ENCODE assay signal across 24 cellular contexts in the genomic region with DNA sequence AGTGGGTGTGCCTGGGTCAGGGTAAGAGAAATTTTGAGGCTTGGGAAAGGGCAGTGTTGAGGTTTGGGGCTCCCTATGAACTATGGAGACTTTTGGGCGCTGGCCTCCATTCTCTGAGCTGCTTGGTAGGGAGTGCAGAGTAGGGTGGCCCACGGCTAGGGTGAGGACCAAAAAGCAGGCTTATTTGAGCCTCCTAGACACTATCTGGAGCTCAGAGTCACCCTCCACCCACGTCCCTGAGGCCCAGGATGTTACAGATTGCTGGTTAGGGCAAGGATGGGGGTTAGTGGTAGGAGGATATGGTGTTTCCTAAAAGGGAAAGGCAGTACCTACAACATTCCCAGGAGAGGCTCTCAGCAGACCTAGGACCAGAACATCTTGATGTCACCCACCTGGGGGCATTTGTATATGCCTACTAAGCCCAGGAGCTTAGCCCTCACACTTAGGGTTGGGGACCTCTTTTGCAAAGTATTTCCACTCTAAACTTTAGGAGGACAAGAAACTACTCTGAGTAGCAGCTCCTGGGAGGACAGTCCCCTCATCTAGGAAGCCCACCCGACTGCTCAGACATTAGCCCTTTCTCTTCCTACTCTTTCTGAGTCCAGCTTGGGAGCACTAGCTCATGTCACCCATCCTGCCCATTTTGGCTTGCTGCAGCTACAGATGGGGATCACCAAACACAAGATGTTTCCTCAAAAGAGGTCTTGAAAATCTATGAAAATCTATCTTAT. TPM values are rescaled to one million over a fixed set of nuclear protein-coding genes. Genes with fewer than 3 reads are reported as not detected.
DNase-seq lines count a peak whose midpoint lies in the region; ATAC-seq and TF ChIP-seq lines count a peak whose summit lies in the region.
"Had no signal": no experiment of that assay in that cellular context is flagged by ENCODE, and none has a peak within 500 bp of the region (broad histone marks: within the 10 kb centered on the region; RNA-seq: fewer than 3 reads in every experiment).

No MANE protein-coding gene starts in this region.

- BruUV-seq in Calu3 (replicated peaks; lab: Mats Ljungman, UMichigan) = TSS peak; percentile 43

- DNase-seq in Calu3 (no peak), naive B cell (no peak), SKM-1 (lab: John Stamatoyannopoulos, UW; ENCODE audit: unreplicated experiment) (no peak)
- DNase-seq: activated naive CD8-positive, alpha-beta T cell treated with anti-CD3 and anti-CD28 coated beads, Interleukin-2, amount 10 ng/mL, durations not matched to agents 7 days and 5 days; CD4-positive, CD25-positive, alpha-beta regulatory T cell; DMS 273 treated with DMSO at 0.1 percent for 48 hours; effector CD8-positive, alpha-beta T cell; erythroblast; foreskin fibroblast; HCEC 1CT; hypothalamus; MG63; NCI-H1417 treated with DMSO at 0.1 percent for 48 hours; nucleus accumbens; Peyer's patch; stimulated activated CD4-positive, alpha-beta T cell treated with anti-CD3 and anti-CD28 coated beads, Interleukin-2, amount 100 ng/mL, for 24 hours; stimulated activated naive B cell treated with anti-CD40 and anti-IgM and Interleukin-4, amounts not matched to agents 10 μg/mL and 1 μg/mL and 100 μg/mL, for 72 hours; T-helper 1 cell had no signal

- intact Hi-C loops in Calu3 (cut with micrococcal nuclease; ENCODE audit: unreplicated experiment) = loop anchor here (2.0 to 10.0 kb wide), 2 partner anchors 55 to 243 kb away; no protein-coding TSS in a partner anchor

- no peak overlapping the region for H3K27ac Mint-ChIP-seq in Calu3 (ENCODE audit: unreplicated experiment)
- H3K27ac Mint-ChIP-seq in naive B cell = peak overlapping the region in 1 of 6 donors; percentile 37
- H3K27ac Mint-ChIP-seq in stimulated activated memory B cell treated with anti-CD40 and anti-IgM and Interleukin-4, amounts not matched to agents 10 μg/mL and 1 μg/mL and 100 μg/mL, for 72 hours = no peak overlapping the region
- H3K27ac Mint-ChIP-seq: activated naive CD8-positive, alpha-beta T cell treated with anti-CD3 and anti-CD28 coated beads, Interleukin-2, amount 10 ng/mL, durations not matched to agents 7 days and 5 days; activated T-helper 2 cell treated with anti-CD3 and anti-CD28 coated beads, Interferon-gamma antibody, Interleukin-2, Interleukin-4, amounts not matched to agents 10 μg/mL and 5 μg/mL and 100 μg/mL, durations not matched to agents 14 hours and 24 hours and 36 hours; stimulated activated naive B cell treated with anti-CD40 and anti-IgM and Interleukin-4, amounts not matched to agents 10 μg/mL and 1 μg/mL and 100 μg/mL, for 72 hours had no signal

- H3K9me3 Mint-ChIP-seq in Calu3 (ENCODE audit: low read depth, unreplicated experiment) (no peaks in the 10 kb centered on the region), naive B cell (no peaks in the 10 kb centered on the region)
- H3K9me3 Mint-ChIP-seq in stimulated activated memory B cell treated with anti-CD40 and anti-IgM and Interleukin-4, amounts not matched to agents 10 μg/mL and 1 μg/mL and 100 μg/mL, for 72 hours = no peaks in the 10 kb centered on the region
- H3K9me3 Mint-ChIP-seq: activated naive CD8-positive, alpha-beta T cell treated with anti-CD3 and anti-CD28 coated beads, Interleukin-2, amount 10 ng/mL, durations not matched to agents 7 days and 5 days; activated T-helper 2 cell treated with anti-CD3 and anti-CD28 coated beads, Interferon-gamma antibody, Interleukin-2, Interleukin-4, amounts not matched to agents 10 μg/mL and 5 μg/mL and 100 μg/mL, durations not matched to agents 14 hours and 24 hours and 36 hours; stimulated activated naive B cell treated with anti-CD40 and anti-IgM and Interleukin-4, amounts not matched to agents 10 μg/mL and 1 μg/mL and 100 μg/mL, for 72 hours had no signal

- H3K36me3 Mint-ChIP-seq in Calu3 (ENCODE audit: insufficient read depth, unreplicated experiment) (peaks cover 38% of the 10 kb centered on the region), naive B cell (no peaks in the 10 kb centered on the region)
- H3K36me3 Mint-ChIP-seq in stimulated activated memory B cell treated with anti-CD40 and anti-IgM and Interleukin-4, amounts not matched to agents 10 μg/mL and 1 μg/mL and 100 μg/mL, for 72 hours = no peaks in the 10 kb centered on the region
- H3K36me3 Mint-ChIP-seq: CD4-positive, CD25-positive, alpha-beta regulatory T cell had no signal

- H3K4me1 Mint-ChIP-seq in Calu3 (ENCODE audit: low read depth, unreplicated experiment) (peaks cover 19% of the 10 kb centered on the region), naive B cell (peaks cover 9 to 34% (median 14%) of the 10 kb centered on the region in 3 donors)
- H3K4me1 Mint-ChIP-seq in stimulated activated memory B cell treated with anti-CD40 and anti-IgM and Interleukin-4, amounts not matched to agents 10 μg/mL and 1 μg/mL and 100 μg/mL, for 72 hours = peaks cover 29% of the 10 kb centered on the region

- H3K27ac ChIP-seq in VCaP (peak overlapping the region; percentile 93; the same call in 1 of the 2 replicates), gastroesophageal sphincter (no peak overlapping the region)

- ATAC-seq in naive B cell (ENCODE audit: low read depth in 2 of 2) (no peak), gastroesophageal sphincter (no peak)
- ATAC-seq in stimulated activated memory B cell treated with anti-CD40 and anti-IgM and Interleukin-4, amounts not matched to agents 10 μg/mL and 1 μg/mL and 100 μg/mL, for 72 hours = no peak
- ATAC-seq: stimulated activated naive B cell treated with anti-CD40 and anti-IgM and Interleukin-4, amounts not matched to agents 10 μg/mL and 1 μg/mL and 100 μg/mL, for 72 hours had no signal

- H3K4me3 Mint-ChIP-seq in Calu3 (ENCODE audit: low read depth, unreplicated experiment) (no peak overlapping the region), naive B cell (peak overlapping the region in 5 of 8 donors; percentile 0 to 92 (median 70))
- no peak overlapping the region for H3K4me3 Mint-ChIP-seq in stimulated activated memory B cell treated with anti-CD40 and anti-IgM and Interleukin-4, amounts not matched to agents 10 μg/mL and 1 μg/mL and 100 μg/mL, for 72 hours

- H3K9me3 ChIP-seq in gastroesophageal sphincter = no peaks in the 10 kb centered on the region
- H3K9me3 ChIP-seq: MG63, Peyer's patch had no signal

- peaks cover 12% of the 10 kb centered on the region for H3K27me3 ChIP-seq in gastroesophageal sphincter
- H3K27me3 ChIP-seq: MG63, Peyer's patch had no signal

- 100% methylated on average over 1 to 2 of the region's 4 CpGs for WGBS in gastroesophageal sphincter (ENCODE audit: low coverage in 1 of 2), 2 donors

- H3K27me3 Mint-ChIP-seq in Calu3 (ENCODE audit: unreplicated experiment) = no peaks in the 10 kb centered on the region
- H3K27me3 Mint-ChIP-seq in naive B cell = peaks cover 36 to 75% (median 49%) of the 10 kb centered on the region in 3 donors
- H3K27me3 Mint-ChIP-seq in stimulated activated memory B cell treated with anti-CD40 and anti-IgM and Interleukin-4, amounts not matched to agents 10 μg/mL and 1 μg/mL and 100 μg/mL, for 72 hours = peaks cover 74% of the 10 kb centered on the region

- CTCF ChIA-PET in Calu3 (lab: Charles Lee) = interaction anchor here (0.5 to 3.2 kb wide), 4 partner anchors 21 to 440 kb away, joined by 3 to 23 read pairs (median 4); no protein-coding TSS in a partner anchor

- H3K36me3 ChIP-seq in gastroesophageal sphincter = peaks cover 0 to 23% of the 10 kb centered on the region in 2 donors

- no peak for TF ChIP-seq CTCF in Calu3 (IDR thresholded peaks at IDR 0.05; ENCODE audit: unreplicated experiment)
- TF ChIP-seq CTCF in VCaP (conservative IDR thresholded peaks at IDR 0.05) = no peak
- no peak for TF ChIP-seq CTCF in gastroesophageal sphincter (IDR thresholded peaks at IDR 0.05)

- TF ChIP-seq POLR2A in gastroesophageal sphincter (IDR thresholded peaks at IDR 0.05) = no peak

- H3K4me1 ChIP-seq in gastroesophageal sphincter = peaks cover 0 to 43% (median 8%) of the 10 kb centered on the region in 3 donors

- TF ChIP-seq EP300 in gastroesophageal sphincter (IDR thresholded peaks at IDR 0.05) = no peak

- no peak overlapping the region for H3K4me3 ChIP-seq in gastroesophageal sphincter
- H3K4me3 ChIP-seq: MG63 had no signal

RNA-seq across cellular contexts. Expression of a gene that starts 2.3 kb away (rescaled TPM):
- total RNA-seq in Calu3 (2022) (24.5 and 27.0 TPM in 2 replicates), gastroesophageal sphincter (10 to 100 TPM in 1 of 4 donors, 1 to 10 TPM in 3; 5.8 to 10.3 (median 6.5) TPM)
- under 1 TPM in 1 of 6 donors, not detected in 5; 0.26 TPM for polyA plus RNA-seq in naive B cell (ENCODE audit: low read depth in 6 of 6)
- polyA plus RNA-seq: CD4-positive, CD25-positive, alpha-beta regulatory T cell had no signal

RNA-seq across cellular contexts. Expression of a gene that starts 15.0 kb away (rescaled TPM):
- total RNA-seq in Calu3 (2022) (0.78 and 0.88 TPM in 2 replicates), gastroesophageal sphincter (under 1 TPM in 2 of 4 donors, not detected in 2; 0.27 to 0.87 TPM)
- polyA plus RNA-seq in naive B cell (ENCODE audit: low read depth in 6 of 6) = not detected
- total RNA-seq: activated naive CD8-positive, alpha-beta T cell treated with anti-CD3 and anti-CD28 coated beads, Interleukin-2, amount 10 ng/mL, durations not matched to agents 7 days and 5 days; CD4-positive, CD25-positive, alpha-beta regulatory T cell; chondrocyte; NCI-H460 had no signal
- polyA plus RNA-seq: CD4-positive, CD25-positive, alpha-beta regulatory T cell had no signal

RNA-seq across cellular contexts. Expression of a gene that starts 38.2 kb away (rescaled TPM):
- 0.61 and 0.94 TPM in 2 replicates for total RNA-seq in Calu3 (2022)
- under 1 TPM in 2 of 6 donors, not detected in 4; 0.14 to 0.45 TPM for polyA plus RNA-seq in naive B cell (ENCODE audit: low read depth in 6 of 6)
- under 1 TPM in 3 of 4 donors, not detected in 1; 0.23 to 0.37 (median 0.31) TPM for total RNA-seq in gastroesophageal sphincter
- total RNA-seq: activated T-helper 2 cell treated with anti-CD3 and anti-CD28 coated beads, Interferon-gamma antibody, Interleukin-2, Interleukin-4, amounts not matched to agents 10 μg/mL and 5 μg/mL and 100 μg/mL, durations not matched to agents 14 hours and 24 hours and 36 hours had no signal

RNA-seq across cellular contexts. Expression of a gene that starts 38.3 kb away (rescaled TPM):
- total RNA-seq in Calu3 (2022) (678 and 719 TPM in 2 replicates), gastroesophageal sphincter (100 to 1,000 TPM; 106 to 169 (median 128) TPM)
- polyA plus RNA-seq in naive B cell (ENCODE audit: low read depth in 6 of 6) = 100 to 1,000 TPM; 413 to 500 (median 433) TPM

RNA-seq across cellular contexts. Expression of a gene that starts 45.4 kb away (rescaled TPM):
- total RNA-seq in Calu3 (2022) (2.3 and 2.8 TPM in 2 replicates), gastroesophageal sphincter (1 to 10 TPM in 2 of 4 donors, under 1 TPM in 2; 0.12 to 1.9 (median 0.74) TPM)
- polyA plus RNA-seq in naive B cell (ENCODE audit: low read depth in 6 of 6) = 1 to 10 TPM; 1.6 to 3.2 (median 2.2) TPM

Comparison
In these comparisons a context has a peak if more than half of its experiments do, and no peak if none do; other contexts are left out.
1. H3K4me3 Mint-ChIP-seq: peak in naive B cell (5 of 8); none in Calu3 (single experiment) and stimulated activated memory B cell treated with anti-CD40 and anti-IgM and Interleukin-4, amounts not matched to agents 10 μg/mL and 1 μg/mL and 100 μg/mL, for 72 hours (single experiment).